Comparison of ENCODE assay signal across 13 cellular contexts in the genomic region with DNA sequence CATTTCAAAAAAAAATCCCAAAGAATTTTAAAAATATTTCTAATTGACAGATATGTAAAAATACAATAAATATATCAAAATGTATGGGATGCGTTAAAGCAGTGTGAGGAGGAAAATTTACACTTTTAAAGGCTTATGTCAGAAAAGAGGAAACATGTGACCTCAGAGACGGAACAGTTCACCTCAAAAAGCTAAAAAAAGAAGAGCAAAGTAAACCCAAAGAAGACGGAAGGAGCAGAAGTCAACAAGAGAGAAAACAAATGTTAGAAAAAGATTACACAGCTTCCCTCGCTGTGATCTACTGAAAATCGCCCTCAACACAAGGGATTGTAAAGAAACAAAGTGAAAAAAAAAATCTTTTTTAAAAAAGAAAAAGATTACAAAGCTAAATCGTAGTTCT.
DNase-seq lines count a peak whose midpoint lies in the region; ATAC-seq lines count a peak whose summit lies in the region.
"Had no signal": no experiment of that assay in that cellular context is flagged by ENCODE, and none has a peak within 500 bp of the region (broad histone marks: within the 10 kb centered on the region; RNA-seq: fewer than 3 reads in every experiment).

No MANE protein-coding gene starts in this region.

- H3K27me3 ChIP-seq in CD4-positive, CD25-positive, alpha-beta regulatory T cell (ENCODE audit: control insufficient read depth, insufficient read depth, low read length): peaks cover 7% of the 10 kb centered on the region
- H3K27me3 ChIP-seq in H7 (ENCODE audit: control insufficient read depth, insufficient read depth, low read length): no peaks in the 10 kb centered on the region

- ATAC-seq in CD4-positive, CD25-positive, alpha-beta regulatory T cell (ENCODE audit: low read depth in 2 of 2): no peak
- ATAC-seq in GM21737 (IDR thresholded peaks at IDR 0.05; ENCODE audit: unreplicated experiment) (peak; percentile 52), HG03442 (IDR thresholded peaks at IDR 0.05; ENCODE audit: unreplicated experiment) (no peak), HG02973 (IDR thresholded peaks at IDR 0.05; ENCODE audit: unreplicated experiment) (no peak)
- ATAC-seq: sciatic nerve had no signal

- peak overlapping the region; percentile 55 for H3K4me3 ChIP-seq in CD4-positive, CD25-positive, alpha-beta regulatory T cell (ENCODE audit: low read depth, low read length)
- H3K4me3 ChIP-seq in H7 (ENCODE audit: insufficient read depth, low read depth, low read length): no peak overlapping the region

- peaks cover 9% of the 10 kb centered on the region for H3K4me1 ChIP-seq in CD4-positive, CD25-positive, alpha-beta regulatory T cell (ENCODE audit: control insufficient read depth, insufficient read depth, low read length, poor library complexity, severe bottlenecking)

- H3K4me1 Mint-ChIP-seq in CD4-positive, CD25-positive, alpha-beta regulatory T cell: peaks cover 6 to 20% (median 10%) of the 10 kb centered on the region in 4 donors
- peaks cover 48 to 54% of the 10 kb centered on the region in 2 donors for H3K4me1 Mint-ChIP-seq in immature natural killer cell

- DNase-seq in CD4-positive, CD25-positive, alpha-beta regulatory T cell: peak in 1 of 3 donors; percentile 9
- DNase-seq in SIG-M5 treated with dmso at 0.1 percent for 504 hours (lab: John Stamatoyannopoulos, UW; ENCODE audit: unreplicated experiment) (peak; percentile 75), immature natural killer cell (peak in 2 of 3 donors; percentile 54 to 56), H7 (no peak), amygdala (lab: John Stamatoyannopoulos, UW) (no peak)
- DNase-seq: C1 segment of cervical spinal cord, NCI-H1436, NCI-H774 had no signal

- H3K9me3 Mint-ChIP-seq in CD4-positive, CD25-positive, alpha-beta regulatory T cell: peaks cover 0 to 20% (median 12%) of the 10 kb centered on the region in 7 donors
- peaks cover 6 to 23% (median 19%) of the 10 kb centered on the region in 6 donors for H3K9me3 Mint-ChIP-seq in immature natural killer cell

- no peak overlapping the region for H3K27ac Mint-ChIP-seq in CD4-positive, CD25-positive, alpha-beta regulatory T cell
- peak overlapping the region; percentile 80 to 91 (median 85) for H3K27ac Mint-ChIP-seq in immature natural killer cell
- H3K27ac Mint-ChIP-seq: type B pancreatic cell had no signal

- H3K4me3 Mint-ChIP-seq in CD4-positive, CD25-positive, alpha-beta regulatory T cell: peak overlapping the region in 2 of 4 donors; percentile 11 to 60
- H3K4me3 Mint-ChIP-seq in immature natural killer cell: peak overlapping the region; percentile 57 to 78 (median 74)
- H3K4me3 Mint-ChIP-seq: type B pancreatic cell had no signal

- peaks cover 4% of the 10 kb centered on the region for H3K36me3 Mint-ChIP-seq in CD4-positive, CD25-positive, alpha-beta regulatory T cell
- peaks cover 12 to 14% (median 13%) of the 10 kb centered on the region in 3 donors for H3K36me3 Mint-ChIP-seq in immature natural killer cell
- H3K36me3 Mint-ChIP-seq: type B pancreatic cell had no signal

- H3K36me3 ChIP-seq in CD4-positive, CD25-positive, alpha-beta regulatory T cell (ENCODE audit: control insufficient read depth, insufficient read depth, low read length): no peaks in the 10 kb centered on the region
- H3K36me3 ChIP-seq in H7 (replicated peaks; ENCODE audit: control insufficient read depth, insufficient read depth, low read length): no peaks in the 10 kb centered on the region

- H3K27ac ChIP-seq in CD4-positive, CD25-positive, alpha-beta regulatory T cell (ENCODE audit: insufficient read depth, low read length, poor library complexity, severe bottlenecking): no peak overlapping the region

- peaks cover 10% of the 10 kb centered on the region for H3K27me3 Mint-ChIP-seq in CD4-positive, CD25-positive, alpha-beta regulatory T cell
- peaks cover 0 to 6% (median 0%) of the 10 kb centered on the region in 3 donors for H3K27me3 Mint-ChIP-seq in immature natural killer cell (ENCODE audit: low read depth in 3 of 3)
- H3K27me3 Mint-ChIP-seq: type B pancreatic cell had no signal

- peaks cover 14 to 20% of the 10 kb centered on the region in 2 experiments for H3K9me3 ChIP-seq in CD4-positive, CD25-positive, alpha-beta regulatory T cell (ENCODE audit: control insufficient read depth in 2 of 2, low read length in 2 of 2)

Comparison
In these comparisons a context has a peak if more than half of its experiments do, and no peak if none do; other contexts are left out.
1. DNase-seq: peak in SIG-M5 treated with dmso at 0.1 percent for 504 hours (single experiment) and immature natural killer cell (2 of 3); none in H7 (single experiment) and amygdala (0 of 56).
2. H3K27ac Mint-ChIP-seq: peak in immature natural killer cell (6 of 6); none in CD4-positive, CD25-positive, alpha-beta regulatory T cell (0 of 3).